Comparison of ENCODE assay signal across 9 cellular contexts in the genomic region with DNA sequence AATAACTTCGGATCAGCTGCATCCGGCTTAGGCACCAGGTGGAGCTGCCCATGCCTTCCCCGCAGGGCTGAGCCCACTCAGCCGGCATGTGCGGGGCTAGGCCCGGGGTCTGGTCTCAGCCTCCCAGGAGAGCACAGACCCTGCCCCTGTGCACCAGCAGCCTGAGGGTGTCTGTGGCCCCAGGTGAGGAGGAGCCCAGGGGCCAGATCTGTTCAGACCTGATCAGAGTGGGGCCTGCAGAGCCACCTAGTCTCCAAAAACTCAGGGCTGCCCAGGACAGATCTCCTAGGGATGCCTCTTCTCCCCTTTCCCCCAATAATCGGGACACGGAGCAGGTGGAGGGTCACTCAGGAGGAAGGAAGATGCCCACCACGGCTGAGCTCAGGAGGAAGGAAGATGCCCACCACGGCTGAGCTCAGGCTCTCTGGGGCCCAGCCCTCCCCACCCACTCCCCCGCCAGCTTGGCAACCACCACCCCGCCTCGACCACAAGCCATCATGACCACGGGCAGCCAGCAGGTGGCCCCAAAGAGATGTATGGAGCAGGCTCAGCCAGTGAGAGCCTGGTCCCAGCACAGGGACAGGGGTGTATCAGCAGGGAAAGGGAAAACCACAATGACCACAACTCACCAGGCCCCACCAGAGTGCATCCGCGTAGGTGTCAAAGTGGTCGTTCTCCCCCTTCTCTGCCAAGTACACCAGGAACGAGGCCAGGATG. TPM values are rescaled to one million over a fixed set of nuclear protein-coding genes. Genes with fewer than 3 reads are reported as not detected.
DNase-seq lines count a peak whose midpoint lies in the region; ATAC-seq and TF ChIP-seq lines count a peak whose summit lies in the region.
"Had no signal": no experiment of that assay in that cellular context is flagged by ENCODE, and none has a peak within 500 bp of the region (broad histone marks: within the 10 kb centered on the region; RNA-seq: fewer than 3 reads in every experiment).

No MANE protein-coding gene starts in this region.

- DNase-seq in ACHN (peak; percentile 59), GM13977 (ENCODE audit: low spot score) (peak; percentile 81), NCI-H82 treated with DMSO at 0.1 percent for 48 hours (lab: John Stamatoyannopoulos, UW; ENCODE audit: unreplicated experiment) (peak; percentile 11), activated T-cell treated with anti-CD3 and anti-CD28 coated beads for 48 hours (ENCODE audit: low read depth) (peak; percentile 64), foreskin keratinocyte (peak in 1 of 2 donors; percentile 11), NOMO-1 treated with DMSO at 0.1 percent for 48 hours (lab: John Stamatoyannopoulos, UW; ENCODE audit: unreplicated experiment) (no peak)
- peak; percentile 30 to 61 for DNase-seq in stimulated activated CD4-positive, alpha-beta T cell treated with anti-CD3 and anti-CD28 coated beads, Interleukin-12 subunit alpha, Interleukin-12 subunit beta, amount 100 ng/mL, for 24 hours (ENCODE audit: low read depth in 2 of 2)

- in situ Hi-C loops in ACHN (cut with HindIII; ENCODE audit: low pct_ligation_motif_present, low pct_unique_long_range_greater_than_20kb, low sequenced_read_pairs) (no loop called here), GM13977 (cut with MboI; ENCODE audit: low pct_unique_long_range_greater_than_20kb, low sequenced_read_pairs, unreplicated experiment) (no loop called here)

- peak; percentile 75 for TF ChIP-seq CTCF in GM13977 (IDR thresholded peaks at IDR 0.05; ENCODE audit: extremely low read depth, insufficient read depth, missing control alignments)
- TF ChIP-seq CTCF in foreskin keratinocyte (conservative IDR thresholded peaks at IDR 0.05) = peak; percentile 47

- no peaks in the 10 kb centered on the region for H3K4me1 ChIP-seq in foreskin keratinocyte

- peak; percentile 35 for ATAC-seq in foreskin keratinocyte
- no peak for ATAC-seq in GM18873 (IDR thresholded peaks at IDR 0.05; ENCODE audit: low FRiP score, unreplicated experiment)

- H3K27ac ChIP-seq in foreskin keratinocyte = no peak overlapping the region

- H3K27me3 ChIP-seq in foreskin keratinocyte = no peaks in the 10 kb centered on the region

RNA-seq across cellular contexts. Expression of a gene that starts 30.5 kb away (rescaled TPM):
- not detected in 2 replicates for total RNA-seq in foreskin keratinocyte
- polyA plus RNA-seq in foreskin keratinocyte = not detected in 2 replicates
- total RNA-seq: lower leg skin had no signal

RNA-seq across cellular contexts. Expression of a gene that starts 56.9 kb away (rescaled TPM):
- total RNA-seq in foreskin keratinocyte = 0.04 TPM in 1 of 2 replicates, not detected in the other
- polyA plus RNA-seq in foreskin keratinocyte = 0.08 and 0.09 TPM in 2 replicates
